Comparison of ENCODE assay signal across 22 cellular contexts in the genomic region with DNA sequence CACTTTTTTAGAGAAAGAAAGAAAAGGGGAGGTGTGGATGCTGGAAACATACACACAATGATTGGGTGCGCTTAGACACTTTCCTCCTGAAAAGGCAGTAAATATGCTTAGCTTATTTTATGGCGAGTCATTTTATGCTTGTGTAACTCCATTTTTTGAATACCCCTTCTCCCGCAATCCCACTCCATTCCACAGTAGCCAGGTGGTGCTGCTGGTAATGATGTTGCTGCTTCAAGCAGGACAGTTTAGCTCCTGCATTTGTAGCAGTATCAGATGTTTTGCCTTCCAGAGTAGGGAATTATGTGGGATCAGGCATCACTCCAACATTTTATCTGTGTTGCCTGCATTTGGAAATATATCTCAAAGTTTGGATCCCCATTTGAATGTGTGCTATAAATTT.
"Had no signal": no experiment of that assay in that cellular context is flagged by ENCODE, and none has a peak within 500 bp of the region (broad histone marks: within the 10 kb centered on the region; RNA-seq: fewer than 3 reads in every experiment).

No MANE protein-coding gene starts in this region.

- ATAC-seq: HepG2, SK-N-SH treated with all-trans-retinoic acid at 6 μM for 48 hours had no signal

- DNase-seq: IMR-90, Karpas-422, KG1, MG63, NCI-H1105, NCI-H1417, NCI-H1436 treated with DMSO at 0.1 percent for 48 hours, NCI-H1694, NCI-H1930, NCI-H2081, NCI-H2107, NCI-H2227 treated with DMSO at 0.1 percent for 48 hours, NCI-H446, NCI-H510A, NCI-H524 treated with DMSO at 0.1 percent for 48 hours, NCI-H69, NCI-H774, RPMI8226, SHP77 had no signal

- H3K4me3 ChIP-seq: MG63 had no signal

- FAIRE-seq: HepG2, RCC 7860 had no signal
